10 cellular contexts compared by ENCODE assay signal in the genomic region with DNA sequence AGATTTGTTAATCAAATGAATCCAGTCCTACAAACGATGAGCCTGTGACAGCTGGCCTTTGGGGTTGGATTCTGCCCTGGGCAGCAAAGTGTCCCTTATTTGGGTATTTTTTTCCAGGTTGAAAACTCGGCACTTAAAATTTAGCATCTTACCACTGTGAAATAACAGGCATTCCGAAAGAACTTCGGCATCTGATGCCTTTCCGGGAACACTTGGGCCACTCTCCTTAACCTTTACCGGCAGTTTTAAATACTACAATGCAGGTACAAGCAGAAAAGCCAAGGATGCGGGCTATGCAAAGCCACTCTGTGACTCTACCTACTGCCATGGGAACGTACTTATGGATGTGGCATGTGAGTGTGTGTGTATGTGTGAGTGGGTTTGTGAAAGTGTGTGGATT. TPM values are rescaled to one million over a fixed set of nuclear protein-coding genes. Genes with fewer than 3 reads are reported as not detected.
DNase-seq lines count a peak whose midpoint lies in the region; ATAC-seq, FAIRE-seq and TF ChIP-seq lines count a peak whose summit lies in the region.
"Had no signal": no experiment of that assay in that cellular context is flagged by ENCODE, and none has a peak within 500 bp of the region (broad histone marks: within the 10 kb centered on the region; RNA-seq: fewer than 3 reads in every experiment).

No MANE protein-coding gene starts in this region.

- no peak overlapping the region for H3K27ac ChIP-seq in iPS DF 6.9 (ENCODE audit: low read length)

- TF ChIP-seq POLR2A in GM12892 (IDR thresholded peaks at IDR 0.05; ENCODE audit: low read depth, low read length) = no peak

- H3K9me3 Mint-ChIP-seq in activated naive CD4-positive, alpha-beta T cell treated with anti-CD3 and anti-CD28 coated beads for 36 hours = no peaks in the 10 kb centered on the region
- no peaks in the 10 kb centered on the region for H3K9me3 Mint-ChIP-seq in activated CD4-positive, alpha-beta memory T cell treated with anti-CD3 and anti-CD28 coated beads, Interleukin-2, amount 10 ng/mL, durations not matched to agents 7 days and 5 days
- H3K9me3 Mint-ChIP-seq in stimulated activated naive B cell treated with anti-CD40 and anti-IgM and Interleukin-4, amounts not matched to agents 10 μg/mL and 1 μg/mL and 100 μg/mL, for 72 hours = no peaks in the 10 kb centered on the region

- peaks cover 45% of the 10 kb centered on the region for H3K4me1 Mint-ChIP-seq in activated naive CD4-positive, alpha-beta T cell treated with anti-CD3 and anti-CD28 coated beads for 36 hours (ENCODE audit: low read depth)
- peaks cover 42% of the 10 kb centered on the region for H3K4me1 Mint-ChIP-seq in activated CD4-positive, alpha-beta memory T cell treated with anti-CD3 and anti-CD28 coated beads, Interleukin-2, amount 10 ng/mL, durations not matched to agents 7 days and 5 days
- peaks cover 14 to 15% of the 10 kb centered on the region in 2 donors for H3K4me1 Mint-ChIP-seq in stimulated activated naive B cell treated with anti-CD40 and anti-IgM and Interleukin-4, amounts not matched to agents 10 μg/mL and 1 μg/mL and 100 μg/mL, for 72 hours

- no peaks in the 10 kb centered on the region for H3K9me3 ChIP-seq in iPS DF 6.9 (ENCODE audit: control insufficient read depth, insufficient read depth, low read length)

- CTCF ChIA-PET in activated naive CD4-positive, alpha-beta T cell treated with anti-CD3 and anti-CD28 coated beads for 36 hours (lab: Charles Lee) = interaction anchor here (1.2 to 1.5 kb wide), 2 partner anchors 19 to 149 kb away, joined by 3 to 6 read pairs; no protein-coding TSS in a partner anchor
- CTCF ChIA-PET in activated CD4-positive, alpha-beta memory T cell treated with anti-CD3 and anti-CD28 coated beads, Interleukin-2, amount 10 ng/mL, durations not matched to agents 7 days and 5 days (lab: Charles Lee) = no interaction called here

- peak overlapping the region; percentile 70 for H3K4me3 Mint-ChIP-seq in activated naive CD4-positive, alpha-beta T cell treated with anti-CD3 and anti-CD28 coated beads for 36 hours
- H3K4me3 Mint-ChIP-seq in activated CD4-positive, alpha-beta memory T cell treated with anti-CD3 and anti-CD28 coated beads, Interleukin-2, amount 10 ng/mL, durations not matched to agents 7 days and 5 days = peak overlapping the region; percentile 68
- H3K4me3 Mint-ChIP-seq in stimulated activated naive B cell treated with anti-CD40 and anti-IgM and Interleukin-4, amounts not matched to agents 10 μg/mL and 1 μg/mL and 100 μg/mL, for 72 hours = peak overlapping the region; percentile 53 to 61

- no peaks in the 10 kb centered on the region for H3K36me3 ChIP-seq in iPS DF 6.9 (ENCODE audit: control insufficient read depth, insufficient read depth, low read length)

- H3K4me3 ChIP-seq in iPS DF 6.9 (ENCODE audit: low read length) = peak overlapping the region; percentile 75; the same call in 1 of the 2 replicates
- H3K4me3 ChIP-seq: GM12878 had no signal

- no peak overlapping the region for H3K27ac Mint-ChIP-seq in activated naive CD4-positive, alpha-beta T cell treated with anti-CD3 and anti-CD28 coated beads for 36 hours
- H3K27ac Mint-ChIP-seq in activated CD4-positive, alpha-beta memory T cell treated with anti-CD3 and anti-CD28 coated beads, Interleukin-2, amount 10 ng/mL, durations not matched to agents 7 days and 5 days = no peak overlapping the region
- H3K27ac Mint-ChIP-seq in stimulated activated naive B cell treated with anti-CD40 and anti-IgM and Interleukin-4, amounts not matched to agents 10 μg/mL and 1 μg/mL and 100 μg/mL, for 72 hours = no peak overlapping the region

- POLR2A ChIA-PET in activated CD4-positive, alpha-beta memory T cell treated with anti-CD3 and anti-CD28 coated beads, Interleukin-2, amount 10 ng/mL, durations not matched to agents 7 days and 5 days (lab: Charles Lee) = interaction anchor here (1.2 kb wide), 1 partner anchor 49 kb away, joined by 3 read pairs; no protein-coding TSS in a partner anchor

- intact Hi-C loops in activated naive CD4-positive, alpha-beta T cell treated with anti-CD3 and anti-CD28 coated beads for 36 hours (cut with micrococcal nuclease) = no loop called here

- no peak for ATAC-seq in stimulated activated naive B cell treated with anti-CD40 and anti-IgM and Interleukin-4, amounts not matched to agents 10 μg/mL and 1 μg/mL and 100 μg/mL, for 72 hours (replicated peaks)
- ATAC-seq: GM12878 had no signal

- H3K4me1 ChIP-seq in iPS DF 6.9 (ENCODE audit: control insufficient read depth, insufficient read depth, low read length) = peaks cover 7% of the 10 kb centered on the region; the same call in 1 of the 2 replicates

- DNase-seq in activated naive CD4-positive, alpha-beta T cell treated with anti-CD3 and anti-CD28 coated beads for 36 hours = no peak
- no peak for DNase-seq in activated naive CD4-positive, alpha-beta T cell (lab: John Stamatoyannopoulos, UW)
- no peak for DNase-seq in activated CD4-positive, alpha-beta memory T cell treated with anti-CD3 and anti-CD28 coated beads, Interleukin-2, amount 10 ng/mL, durations not matched to agents 7 days and 5 days
- DNase-seq in iPS DF 6.9 (ENCODE audit: low read depth, low spot score) = no peak
- DNase-seq in stimulated activated naive B cell treated with anti-CD40 and anti-IgM and Interleukin-4, amounts not matched to agents 10 μg/mL and 1 μg/mL and 100 μg/mL, for 72 hours = no peak
- DNase-seq in hypothalamus (lab: John Stamatoyannopoulos, UW) = no peak
- DNase-seq in HPDE6-E6E7 (ENCODE audit: extremely low spot score) = no peak
- DNase-seq in GM12892 (ENCODE audit: insufficient read length) = no peak
- DNase-seq: activated effector memory CD4-positive, alpha-beta T cell treated with anti-CD3 and anti-CD28 coated beads, Interleukin-2, amount 50 U/mL, for 16 hours had no signal

- H3K36me3 Mint-ChIP-seq in activated naive CD4-positive, alpha-beta T cell treated with anti-CD3 and anti-CD28 coated beads for 36 hours (ENCODE audit: low read depth) = no peaks in the 10 kb centered on the region
- no peaks in the 10 kb centered on the region for H3K36me3 Mint-ChIP-seq in activated CD4-positive, alpha-beta memory T cell treated with anti-CD3 and anti-CD28 coated beads, Interleukin-2, amount 10 ng/mL, durations not matched to agents 7 days and 5 days (ENCODE audit: low read depth)
- H3K36me3 Mint-ChIP-seq in stimulated activated naive B cell treated with anti-CD40 and anti-IgM and Interleukin-4, amounts not matched to agents 10 μg/mL and 1 μg/mL and 100 μg/mL, for 72 hours = peaks cover 0 to 5% of the 10 kb centered on the region in 2 donors

- peaks cover 3% of the 10 kb centered on the region; the same call in 1 of the 2 replicates for H3K27me3 ChIP-seq in iPS DF 6.9 (ENCODE audit: control insufficient read depth, insufficient read depth, low read length)

- no peaks in the 10 kb centered on the region for H3K27me3 Mint-ChIP-seq in activated naive CD4-positive, alpha-beta T cell treated with anti-CD3 and anti-CD28 coated beads for 36 hours (ENCODE audit: low read depth)
- peaks cover 24% of the 10 kb centered on the region for H3K27me3 Mint-ChIP-seq in activated CD4-positive, alpha-beta memory T cell treated with anti-CD3 and anti-CD28 coated beads, Interleukin-2, amount 10 ng/mL, durations not matched to agents 7 days and 5 days
- H3K27me3 Mint-ChIP-seq in stimulated activated naive B cell treated with anti-CD40 and anti-IgM and Interleukin-4, amounts not matched to agents 10 μg/mL and 1 μg/mL and 100 μg/mL, for 72 hours = peaks cover 27 to 32% of the 10 kb centered on the region in 2 donors

- no CpG with 5 or more reads among the region's 8 CpGs for WGBS in iPS DF 6.9 (ENCODE audit: insufficient coverage, insufficient read length)

- FAIRE-seq in GM12892 (lab: Jason Lieb, UNC) = no peak
- FAIRE-seq: GM12878 had no signal

RNA-seq across cellular contexts. Expression of a gene that starts 1.0 kb away (rescaled TPM):
- 10 to 100 TPM in 1 of 2 experiments, 1 to 10 TPM in 1; 9.2 to 10.8 TPM for total RNA-seq in activated naive CD4-positive, alpha-beta T cell treated with anti-CD3 and anti-CD28 coated beads for 36 hours
- total RNA-seq in activated CD4-positive, alpha-beta memory T cell treated with anti-CD3 and anti-CD28 coated beads, Interleukin-2, amount 10 ng/mL, durations not matched to agents 7 days and 5 days = 1 to 10 TPM; 2.4 to 3.3 TPM
- polyA plus RNA-seq in GM12892 (2012; ENCODE audit: missing spikeins) = 0.38 TPM
